In the genomic region with DNA sequence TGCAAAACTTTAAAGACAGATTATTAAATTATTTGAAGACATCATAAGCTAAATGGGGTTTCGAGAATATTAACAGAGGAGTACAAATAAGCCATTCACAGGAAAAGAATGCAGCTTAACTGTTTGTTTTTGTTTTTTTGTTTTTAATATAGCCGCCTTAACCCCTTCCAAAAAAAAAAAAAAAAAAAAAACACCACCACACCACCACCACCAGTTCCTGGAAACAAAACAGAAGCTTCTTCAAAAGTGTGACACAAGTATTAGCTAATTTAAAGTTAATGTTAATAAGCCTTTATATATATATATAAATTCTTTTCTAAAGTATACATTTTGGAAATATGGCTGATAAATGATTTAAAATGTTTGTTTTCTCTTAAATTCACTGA, we compare ENCODE assay signal across 8 cellular contexts. TPM values are rescaled to one million over a fixed set of nuclear protein-coding genes. Genes with fewer than 3 reads are reported as not detected.
DNase-seq lines count a peak whose midpoint lies in the region; ATAC-seq and TF ChIP-seq lines count a peak whose summit lies in the region.

No MANE protein-coding gene starts in this region.

- H3K36me3 ChIP-seq in KMS-11 (ENCODE audit: insufficient read depth) = no peaks in the 10 kb centered on the region

- peak overlapping the region; percentile 84 for H3K4me3 Mint-ChIP-seq in central memory CD8-positive, alpha-beta T cell
- peak overlapping the region; percentile 85 to 95 (median 92) for H3K4me3 Mint-ChIP-seq in naive B cell

- H3K27me3 ChIP-seq in AG04450 (ENCODE audit: control insufficient read depth, insufficient read depth, low read length) (no peaks in the 10 kb centered on the region), KMS-11 (ENCODE audit: insufficient read depth, low read depth) (no peaks in the 10 kb centered on the region)

- peaks cover 9% of the 10 kb centered on the region for H3K4me1 ChIP-seq in KMS-11 (ENCODE audit: low read depth, poor library complexity, severe bottlenecking)

- POLR2A ChIA-PET in AG04450 (lab: Yijun Ruan, JAX) = interaction anchor here (0.6 kb wide), 2 partner anchors 138 to 1382 kb away, joined by 3 read pairs; no protein-coding TSS in a partner anchor

- no peak for ATAC-seq in central memory CD8-positive, alpha-beta T cell (replicated peaks; ENCODE audit: extremely low read depth, poor library complexity, severe bottlenecking)
- ATAC-seq in naive B cell (ENCODE audit: low read depth in 2 of 2) = no peak
- no peak for ATAC-seq in HG02798 (IDR thresholded peaks at IDR 0.05; ENCODE audit: poor library complexity, unreplicated experiment)
- ATAC-seq in HG03571 (IDR thresholded peaks at IDR 0.05; ENCODE audit: unreplicated experiment) = no peak
- ATAC-seq in HG03432 (IDR thresholded peaks at IDR 0.05; ENCODE audit: unreplicated experiment) = no peak

- no peaks in the 10 kb centered on the region for H3K9me3 ChIP-seq in AG04450 (ENCODE audit: control insufficient read depth, insufficient read depth, low read length)

- DNase-seq in AG04450 (ENCODE audit: low read depth, low spot score) (no peak), naive B cell (no peak), NCI-H1930 (lab: John Stamatoyannopoulos, UW) (no peak)
- no peak for DNase-seq in central memory CD8-positive, alpha-beta T cell (ENCODE audit: low spot score in 2 of 2)

- H3K9me3 Mint-ChIP-seq in central memory CD8-positive, alpha-beta T cell = no peaks in the 10 kb centered on the region
- H3K9me3 Mint-ChIP-seq in naive B cell = peaks cover 0 to 4% (median 0%) of the 10 kb centered on the region in 7 donors

- peaks cover 20% of the 10 kb centered on the region for H3K36me3 Mint-ChIP-seq in central memory CD8-positive, alpha-beta T cell (ENCODE audit: insufficient read depth)
- no peaks in the 10 kb centered on the region for H3K36me3 Mint-ChIP-seq in naive B cell

- TF ChIP-seq CTCF in AG04450 (IDR thresholded peaks at IDR 0.05; ENCODE audit: low read depth, low read length) (no peak), KMS-11 (conservative IDR thresholded peaks at IDR 0.05; ENCODE audit: low read depth, low read length) (no peak)

- H3K27ac ChIP-seq in AG04450 (ENCODE audit: low read depth, low read length) (no peak overlapping the region), KMS-11 (peak overlapping the region; percentile 56; the same call in 1 of the 2 replicates)

- H2AFZ ChIP-seq in KMS-11 (ENCODE audit: low read depth) = no peak overlapping the region

- peak overlapping the region; percentile 29 for H3K4me2 ChIP-seq in KMS-11

- H3K27ac Mint-ChIP-seq in central memory CD8-positive, alpha-beta T cell (ENCODE audit: low read depth) = peak overlapping the region; percentile 50
- H3K27ac Mint-ChIP-seq in naive B cell = peak overlapping the region in 5 of 6 donors; percentile 73 to 98 (median 89)

- peaks cover 29% of the 10 kb centered on the region; the same call in 1 of the 2 replicates for H3K79me2 ChIP-seq in KMS-11 (ENCODE audit: insufficient read depth, low read depth)

- peak overlapping the region; percentile 61; the same call in 1 of the 2 replicates for H3K9ac ChIP-seq in KMS-11

- CTCF ChIA-PET in AG04450 (lab: Charles Lee) = interaction anchor here (0.7 to 2.9 kb wide), 8 partner anchors 40 to 1660 kb away, joined by 3 to 24 read pairs (median 10); no protein-coding TSS in a partner anchor

- peaks cover 34% of the 10 kb centered on the region for H3K4me1 Mint-ChIP-seq in central memory CD8-positive, alpha-beta T cell
- H3K4me1 Mint-ChIP-seq in naive B cell = peaks cover 20 to 23% (median 23%) of the 10 kb centered on the region in 3 donors

- H3K27me3 Mint-ChIP-seq in central memory CD8-positive, alpha-beta T cell = no peaks in the 10 kb centered on the region
- peaks cover 0 to 7% (median 0%) of the 10 kb centered on the region in 3 donors for H3K27me3 Mint-ChIP-seq in naive B cell

- no peaks in the 10 kb centered on the region for H4K20me1 ChIP-seq in KMS-11 (ENCODE audit: insufficient read depth)

- peak overlapping the region; percentile 80 for H3K4me3 ChIP-seq in AG04450 (ENCODE audit: low read depth, low read length)
- no peak overlapping the region for H3K4me3 ChIP-seq in KMS-11 (IDR thresholded peaks at IDR 0.05; ENCODE audit: insufficient read depth, low read depth, low read length)

RNA-seq across cellular contexts. Expression of gene RAP2A, which starts 1.3 kb away (rescaled TPM):
- polyA plus RNA-seq in AG04450 (2011; rRNA removed) (17.5 and 21.5 TPM in 2 replicates), naive B cell (ENCODE audit: low read depth in 6 of 6) (1 to 10 TPM; 1.2 to 2.7 (median 1.7) TPM)
- 39.2 and 44.0 TPM in 2 replicates for polyA minus RNA-seq in AG04450 (2011; rRNA and poly(A)+ RNA removed)
